ENCODE assay signal across 8 cellular contexts in the genomic region with DNA sequence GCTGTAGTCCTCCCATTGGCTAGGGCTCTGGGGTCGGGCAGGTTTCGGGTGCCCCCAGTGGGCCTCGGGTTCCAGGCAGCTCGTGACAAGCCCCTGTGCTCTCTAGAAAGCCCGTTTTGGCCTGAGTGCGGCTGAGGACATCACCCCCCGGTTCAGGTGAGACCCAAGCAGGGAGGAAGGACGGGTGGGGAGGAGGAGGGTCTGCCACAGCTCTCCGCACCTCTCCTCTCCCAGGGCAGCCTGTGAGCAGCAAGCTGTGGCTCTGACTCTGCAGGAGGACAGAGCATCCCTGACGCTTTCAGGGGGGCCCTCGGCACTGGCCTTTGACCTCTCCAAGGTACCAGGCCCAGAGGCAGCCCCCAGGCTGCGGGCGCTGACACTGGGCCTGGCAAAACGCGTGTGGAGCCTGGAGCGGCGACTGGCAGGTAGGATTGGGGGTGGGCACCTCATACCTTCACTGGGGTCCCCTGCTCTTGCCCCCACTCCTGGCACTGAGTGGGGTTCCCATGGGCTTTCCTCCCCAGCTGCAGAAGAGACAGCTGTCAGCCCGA. TPM values are rescaled to one million over a fixed set of nuclear protein-coding genes. Genes with fewer than 3 reads are reported as not detected.
DNase-seq lines count a peak whose midpoint lies in the region; ATAC-seq and TF ChIP-seq lines count a peak whose summit lies in the region.

No MANE protein-coding gene starts in this region.

- WGBS in thyroid gland, 2 donors: no CpG with 5 or more reads among the region's 18 CpGs

- no peaks in the 10 kb centered on the region for H3K9me3 Mint-ChIP-seq in activated CD8-positive, alpha-beta memory T cell treated with anti-CD3 and anti-CD28 coated beads, Interleukin-2, amount 10 ng/mL, durations not matched to agents 7 days and 5 days (ENCODE audit: low read depth)
- H3K9me3 Mint-ChIP-seq in activated naive CD8-positive, alpha-beta T cell (ENCODE audit: low read depth): no peaks in the 10 kb centered on the region

- H3K36me3 ChIP-seq in left lung (peaks cover 0 to 19% of the 10 kb centered on the region in 2 donors), thyroid gland (no peaks in the 10 kb centered on the region)

- peak; percentile 3 for ATAC-seq in activated CD8-positive, alpha-beta memory T cell treated with anti-CD3 and anti-CD28 coated beads, Interleukin-2, amount 10 ng/mL, durations not matched to agents 7 days and 5 days
- ATAC-seq in left lung (no peak), GM18517 (IDR thresholded peaks at IDR 0.05; ENCODE audit: unreplicated experiment) (no peak)

- H3K4me3 ChIP-seq in left lung: peak overlapping the region; percentile 70 to 97
- peak overlapping the region in 2 of 3 donors; percentile 46 to 75 for H3K4me3 ChIP-seq in thyroid gland (replicated peaks in 1 of 3)

- H3K27me3 ChIP-seq in left lung (peaks cover 0 to 32% of the 10 kb centered on the region in 2 donors), thyroid gland (no peaks in the 10 kb centered on the region)

- H3K4me1 ChIP-seq in left lung (peaks cover 27 to 54% of the 10 kb centered on the region in 2 donors), thyroid gland (peaks cover 46 to 62% of the 10 kb centered on the region in 2 donors)

- peak overlapping the region; percentile 84 for H3K4me3 Mint-ChIP-seq in activated CD8-positive, alpha-beta memory T cell treated with anti-CD3 and anti-CD28 coated beads, Interleukin-2, amount 10 ng/mL, durations not matched to agents 7 days and 5 days
- H3K4me3 Mint-ChIP-seq in activated naive CD8-positive, alpha-beta T cell: peak overlapping the region; percentile 88

- no peak for TF ChIP-seq POLR2A in thyroid gland (IDR thresholded peaks at IDR 0.05)

- TF ChIP-seq CTCF in left lung (IDR thresholded peaks at IDR 0.05) (no peak), thyroid gland (IDR thresholded peaks at IDR 0.05) (no peak)

- CTCF ChIA-PET in activated CD8-positive, alpha-beta memory T cell treated with anti-CD3 and anti-CD28 coated beads, Interleukin-2, amount 10 ng/mL, durations not matched to agents 7 days and 5 days (lab: Charles Lee): interaction anchor here (0.7 to 4.7 kb wide), 20 partner anchors 8 to 205 kb away, joined by 3 to 32 read pairs (median 5); a partner anchor contains a TSS

- peak overlapping the region; percentile 87 to 96 for H3K27ac ChIP-seq in left lung
- peak overlapping the region in 2 of 3 donors; percentile 35 to 78 for H3K27ac ChIP-seq in thyroid gland

- intact Hi-C loops in left lung (cut with DNase I) (no loop called here), thyroid gland (cut with DNase I) (no loop called here)

- DNase-seq in activated CD8-positive, alpha-beta memory T cell treated with anti-CD3 and anti-CD28 coated beads, Interleukin-2, amount 10 ng/mL, durations not matched to agents 7 days and 5 days: no peak
- no peak for DNase-seq in activated CD8-positive, alpha-beta memory T cell treated with anti-CD3 and anti-CD28 coated beads for 24 hours
- DNase-seq in left lung (no peak), thyroid gland (no peak), DMS79 treated with DMSO at 0.1 percent for 48 hours (lab: John Stamatoyannopoulos, UW) (no peak), dermis blood vessel endothelial cell (no peak)

- H3K27ac Mint-ChIP-seq in activated CD8-positive, alpha-beta memory T cell treated with anti-CD3 and anti-CD28 coated beads, Interleukin-2, amount 10 ng/mL, durations not matched to agents 7 days and 5 days: peak overlapping the region; percentile 82
- H3K27ac Mint-ChIP-seq in activated naive CD8-positive, alpha-beta T cell: peak overlapping the region; percentile 88

- H3K9me3 ChIP-seq in left lung: peaks cover 0 to 3% of the 10 kb centered on the region in 2 donors
- no peaks in the 10 kb centered on the region for H3K9me3 ChIP-seq in thyroid gland

- H3K27me3 Mint-ChIP-seq in activated CD8-positive, alpha-beta memory T cell treated with anti-CD3 and anti-CD28 coated beads, Interleukin-2, amount 10 ng/mL, durations not matched to agents 7 days and 5 days: peaks cover 3% of the 10 kb centered on the region
- H3K27me3 Mint-ChIP-seq in activated naive CD8-positive, alpha-beta T cell: no peaks in the 10 kb centered on the region

- peaks cover 2% of the 10 kb centered on the region for H3K36me3 Mint-ChIP-seq in activated CD8-positive, alpha-beta memory T cell treated with anti-CD3 and anti-CD28 coated beads, Interleukin-2, amount 10 ng/mL, durations not matched to agents 7 days and 5 days
- H3K36me3 Mint-ChIP-seq in activated naive CD8-positive, alpha-beta T cell: no peaks in the 10 kb centered on the region

- H3K4me1 Mint-ChIP-seq in activated CD8-positive, alpha-beta memory T cell treated with anti-CD3 and anti-CD28 coated beads, Interleukin-2, amount 10 ng/mL, durations not matched to agents 7 days and 5 days: peaks cover 39% of the 10 kb centered on the region
- peaks cover 24% of the 10 kb centered on the region for H3K4me1 Mint-ChIP-seq in activated naive CD8-positive, alpha-beta T cell (ENCODE audit: low read depth)

RNA-seq across cellular contexts. Expression of a gene that starts 0.7 kb away (rescaled TPM):
- 10 to 100 TPM; 68.6 to 94.8 TPM for total RNA-seq in activated CD8-positive, alpha-beta memory T cell treated with anti-CD3 and anti-CD28 coated beads, Interleukin-2, amount 10 ng/mL, durations not matched to agents 7 days and 5 days
- total RNA-seq in left lung (10 to 100 TPM; 34.2 to 56.6 TPM), thyroid gland (100 to 1,000 TPM in 1 of 4 donors, 10 to 100 TPM in 3; 29.8 to 109 (median 50.7) TPM), dermis blood vessel endothelial cell (13.5 and 17.9 TPM in 2 replicates)

RNA-seq across cellular contexts. Expression of a gene that starts 3.5 kb away (rescaled TPM):
- total RNA-seq in activated CD8-positive, alpha-beta memory T cell treated with anti-CD3 and anti-CD28 coated beads, Interleukin-2, amount 10 ng/mL, durations not matched to agents 7 days and 5 days: 1 to 10 TPM; 3.8 to 7.8 TPM
- total RNA-seq in left lung (10 to 100 TPM; 39.7 to 85.4 TPM), thyroid gland (100 to 1,000 TPM in 3 of 4 donors, 10 to 100 TPM in 1; 97.7 to 301 (median 268) TPM), dermis blood vessel endothelial cell (0.09 TPM in 1 of 2 replicates, not detected in the other)

RNA-seq across cellular contexts. Expression of a gene that starts 10.1 kb away (rescaled TPM):
- under 1 TPM in 1 of 2 experiments, not detected in 1; 0.09 TPM for total RNA-seq in activated CD8-positive, alpha-beta memory T cell treated with anti-CD3 and anti-CD28 coated beads, Interleukin-2, amount 10 ng/mL, durations not matched to agents 7 days and 5 days
- 1 to 10 TPM; 2.0 to 2.3 TPM for total RNA-seq in left lung
- total RNA-seq in thyroid gland: under 1 TPM in 1 of 4 donors, not detected in 3; 0.54 TPM
- not detected in 2 replicates for total RNA-seq in dermis blood vessel endothelial cell

RNA-seq across cellular contexts. Expression of a gene that starts 15.6 kb away (rescaled TPM):
- 1 to 10 TPM; 1.2 to 3.2 TPM for total RNA-seq in activated CD8-positive, alpha-beta memory T cell treated with anti-CD3 and anti-CD28 coated beads, Interleukin-2, amount 10 ng/mL, durations not matched to agents 7 days and 5 days
- total RNA-seq in left lung: 100 to 1,000 TPM; 133 to 137 TPM
- total RNA-seq in thyroid gland: 10 to 100 TPM in 3 of 4 donors, 1 to 10 TPM in 1; 5.0 to 39.5 (median 33.9) TPM
- total RNA-seq in dermis blood vessel endothelial cell: 0.17 and 0.60 TPM in 2 replicates

RNA-seq across cellular contexts. Expression of a gene that starts 35.1 kb away (rescaled TPM):
- total RNA-seq in activated CD8-positive, alpha-beta memory T cell treated with anti-CD3 and anti-CD28 coated beads, Interleukin-2, amount 10 ng/mL, durations not matched to agents 7 days and 5 days: 10 to 100 TPM; 30.0 to 73.6 TPM
- total RNA-seq in left lung (10 to 100 TPM; 34.5 to 34.8 TPM), thyroid gland (10 to 100 TPM; 36.8 to 59.7 (median 50.2) TPM), dermis blood vessel endothelial cell (8.5 and 13.3 TPM in 2 replicates)

Comparison
In these comparisons a context has a peak if more than half of its experiments do, and no peak if none do; other contexts are left out.
1. RNA of a gene that starts 3.5 kb away (total RNA-seq): 97.7 to 301 TPM in thyroid gland and 39.7 to 85.4 TPM in left lung; 3.8 to 7.8 TPM in activated CD8-positive, alpha-beta memory T cell treated with anti-CD3 and anti-CD28 coated beads, Interleukin-2, amount 10 ng/mL, durations not matched to agents 7 days and 5 days and 0.09 TPM in dermis blood vessel endothelial cell; every median in the first group is over 4 times any median in the second.